ENCODE assay signal across 8 cellular contexts in the genomic region with DNA sequence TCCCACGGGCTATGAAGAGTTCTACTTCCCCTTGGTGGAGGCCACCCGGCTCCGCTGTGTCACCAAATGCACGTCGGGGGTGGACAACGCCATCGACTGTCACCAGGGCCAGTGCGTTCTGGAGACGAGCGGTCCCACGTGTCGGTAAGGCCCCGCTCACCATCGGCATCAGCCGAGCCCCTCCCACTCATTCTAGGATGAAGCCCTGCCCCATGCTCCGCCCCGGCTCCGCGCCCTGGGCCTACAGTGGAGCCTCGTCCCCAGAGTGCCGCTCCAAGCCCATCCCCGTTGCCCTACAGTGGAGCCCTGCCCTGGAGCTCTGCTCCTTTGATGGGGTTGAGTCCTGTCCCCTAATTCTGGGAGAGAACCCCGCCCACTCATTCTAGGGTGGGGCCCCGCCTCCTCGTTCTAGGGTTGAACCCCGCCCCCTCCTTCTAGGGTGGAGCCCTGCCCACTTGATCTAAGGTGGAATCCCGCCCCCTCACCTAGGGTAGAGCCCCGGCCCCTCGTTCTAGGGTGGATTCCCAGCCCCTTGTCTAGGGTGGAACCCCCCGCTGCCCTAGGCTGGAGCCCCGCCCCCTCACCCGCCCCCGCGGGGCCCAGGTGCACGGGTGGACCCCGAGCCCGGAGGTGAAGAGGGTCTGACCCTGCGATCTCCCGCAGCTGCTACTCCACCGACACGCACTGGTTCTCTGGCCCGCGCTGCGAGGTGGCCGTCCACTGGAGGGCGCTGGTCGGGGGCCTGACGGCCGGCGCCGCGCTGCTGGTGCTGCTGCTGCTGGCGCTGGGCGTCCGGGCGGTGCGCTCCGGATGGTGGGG.
DNase-seq lines count a peak whose midpoint lies in the region; ATAC-seq and TF ChIP-seq lines count a peak whose summit lies in the region.

No MANE protein-coding gene starts in this region.

- no peaks in the 10 kb centered on the region; the same call in 1 of the 2 replicates for H3K9me3 ChIP-seq in HAP-1

- ATAC-seq in HG02763 (IDR thresholded peaks at IDR 0.05; ENCODE audit: unreplicated experiment), result no peak
- no peak for ATAC-seq in HG03460 (IDR thresholded peaks at IDR 0.05; ENCODE audit: unreplicated experiment)

- in situ Hi-C loops in HAP-1 (cut with MboI; ENCODE audit: low sequenced_read_pairs), result loop anchor here (5.0 kb wide), 1 partner anchor 86 kb away; no protein-coding TSS in a partner anchor
- in situ Hi-C loops in brain microvascular endothelial cell (cut with HindIII; ENCODE audit: low pct_ligation_motif_present, low sequenced_read_pairs), result no loop called here

- H3K36me3 ChIP-seq in HAP-1 (replicated peaks) (no peaks in the 10 kb centered on the region; the same call in 1 of the 2 replicates), brain microvascular endothelial cell (replicated peaks) (no peaks in the 10 kb centered on the region)

- DNase-seq in AG09309 (ENCODE audit: low read depth) (no peak), HAP-1 (ENCODE audit: low spot score in 2 of 2) (peak; percentile 89 to 96), SW480 (ENCODE audit: low spot score) (peak; percentile 95), brain microvascular endothelial cell (peak; percentile 51), kidney tubule cell (ENCODE audit: low spot score) (peak; percentile 82)
- peak; percentile 73 to 76 for DNase-seq in stimulated activated CD4-positive, alpha-beta T cell treated with anti-CD3 and anti-CD28 coated beads, Interleukin-4, amount 100 ng/mL, for 4 hours

- peaks cover 11% of the 10 kb centered on the region for H3K4me1 ChIP-seq in HAP-1

- H3K4me3 ChIP-seq in AG09309 (ENCODE audit: control insufficient read depth, low read depth, low read length) (no peak overlapping the region), HAP-1 (peak overlapping the region; percentile 42), brain microvascular endothelial cell (ENCODE audit: low read depth, low read length) (no peak overlapping the region)

- TF ChIP-seq CTCF in AG09309 (IDR thresholded peaks at IDR 0.05; ENCODE audit: control insufficient read depth, insufficient read depth, low read depth, low read length, missing control alignments) (peak; percentile 70), brain microvascular endothelial cell (IDR thresholded peaks at IDR 0.05; ENCODE audit: low read depth, low read length, missing control alignments) (peak; percentile 76)

- no peak overlapping the region for H3K27ac ChIP-seq in brain microvascular endothelial cell

- H3K27me3 ChIP-seq in HAP-1 (ENCODE audit: low read depth), result peaks cover 38% of the 10 kb centered on the region
- peaks cover 36% of the 10 kb centered on the region for H3K27me3 ChIP-seq in brain microvascular endothelial cell (replicated peaks)
